8 cellular contexts compared by ENCODE assay signal in the genomic region with DNA sequence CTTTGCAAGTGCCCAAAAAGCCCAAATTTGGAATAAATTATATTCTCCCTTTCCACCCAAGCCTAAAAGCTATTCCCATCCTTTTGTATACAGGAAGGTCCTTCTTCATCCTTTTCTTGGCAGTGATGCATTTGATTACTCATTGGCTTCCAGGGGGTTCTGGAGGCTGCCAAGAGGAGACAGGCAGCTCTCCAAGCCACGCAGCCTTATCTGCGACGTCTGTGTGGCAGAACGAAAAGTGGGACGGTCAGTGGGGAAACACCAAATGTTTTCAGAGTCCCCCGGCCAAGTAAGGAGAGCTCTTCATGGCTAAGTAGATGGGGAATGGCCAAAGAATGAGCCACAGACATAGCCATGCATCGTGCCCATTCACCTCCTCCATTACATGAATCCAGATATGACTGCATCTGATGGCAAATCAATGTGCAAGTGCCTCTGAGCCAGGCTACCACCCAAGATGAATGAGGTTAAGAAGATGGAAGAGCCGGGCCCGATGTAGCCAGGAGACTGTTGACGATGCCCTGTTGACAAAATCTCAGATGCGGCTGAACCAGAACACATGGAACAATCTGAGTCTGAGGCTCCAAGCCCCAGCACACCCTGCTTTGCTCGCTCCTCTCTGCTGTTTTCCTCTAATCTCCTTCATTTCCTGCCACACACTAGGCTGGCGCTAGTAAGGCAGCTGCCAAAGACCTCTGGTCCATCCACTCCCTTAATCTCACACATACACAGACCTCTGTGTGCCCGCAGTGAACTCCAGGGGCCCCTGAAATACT. TPM values are rescaled to one million over a fixed set of nuclear protein-coding genes. Genes with fewer than 3 reads are reported as not detected.
A peak's percentile ranks its signal among the peaks of the same experiment; 100 is the strongest.
DNase-seq lines count a peak whose midpoint lies in the region; ATAC-seq and TF ChIP-seq lines count a peak whose summit lies in the region.

No MANE protein-coding gene starts in this region.

- H3K27ac ChIP-seq in esophagus muscularis mucosa (replicated peaks in 1 of 4), result peak overlapping the region; percentile 85 to 90 (median 88)
- H3K27ac ChIP-seq in trophoblast cell (ENCODE audit: low read depth, low read length), result no peak overlapping the region

- H3K36me3 ChIP-seq in BJ (ENCODE audit: control insufficient read depth, insufficient read depth, low read length) (peaks cover 7% of the 10 kb centered on the region), esophagus muscularis mucosa (peaks cover 0 to 18% (median 1%) of the 10 kb centered on the region in 4 donors), trophoblast cell (ENCODE audit: control insufficient read depth in 1 of 2, insufficient read depth in 2 of 2, low read length in 2 of 2) (peaks cover 47 to 73% of the 10 kb centered on the region in 2 experiments)

- no peak overlapping the region for H4K8ac ChIP-seq in trophoblast cell (ENCODE audit: low read depth, low read length)

- CTCF ChIA-PET in BJ (lab: Yijun Ruan, JAX), result interaction anchor here (0.8 to 1.4 kb wide), 5 partner anchors 10 to 198 kb away, joined by 3 to 5 read pairs (median 3); no protein-coding TSS in a partner anchor

- H3K4me1 ChIP-seq in esophagus muscularis mucosa, result peaks cover 59 to 97% (median 89%) of the 10 kb centered on the region in 4 donors
- peaks cover 3 to 9% of the 10 kb centered on the region in 2 experiments for H3K4me1 ChIP-seq in trophoblast cell (ENCODE audit: control insufficient read depth in 1 of 2, insufficient read depth in 2 of 2, low read length in 2 of 2)

- H3K23ac ChIP-seq in trophoblast cell (ENCODE audit: low read length), result no peak overlapping the region

- no peak overlapping the region for H4K91ac ChIP-seq in trophoblast cell (ENCODE audit: low read depth, low read length)

- H3K79me2 ChIP-seq in trophoblast cell (ENCODE audit: control insufficient read depth, insufficient read depth, low read length, poor library complexity), result peaks cover 4% of the 10 kb centered on the region

- DNase-seq in BJ (ENCODE audit: low read depth) (peak; percentile 70), esophagus muscularis mucosa (ENCODE audit: extremely low spot score) (no peak), trophoblast cell (no peak), GDM1 (lab: John Stamatoyannopoulos, UW) (no peak)

- TF ChIP-seq CTCF in BJ (IDR thresholded peaks at IDR 0.05; ENCODE audit: insufficient read depth, low read depth, low read length), result no peak
- no peak for TF ChIP-seq CTCF in esophagus muscularis mucosa (IDR thresholded peaks at IDR 0.05)

- no peak for TF ChIP-seq POLR2A in esophagus muscularis mucosa (IDR thresholded peaks at IDR 0.05; ENCODE audit: low read depth)

- POLR2A ChIA-PET in BJ (lab: Charles Lee), result interaction anchor here (0.5 kb wide), 1 partner anchor 328 kb away, joined by 3 read pairs; no protein-coding TSS in a partner anchor

- no peak overlapping the region for H2BK5ac ChIP-seq in trophoblast cell (ENCODE audit: low read depth, low read length, poor library complexity)

- H3K4me2 ChIP-seq in trophoblast cell (ENCODE audit: low read length), result no peak overlapping the region

- H3K79me1 ChIP-seq in trophoblast cell (ENCODE audit: low read length), result no peaks in the 10 kb centered on the region

- H3K9me3 ChIP-seq in esophagus muscularis mucosa, result no peaks in the 10 kb centered on the region
- no peaks in the 10 kb centered on the region for H3K9me3 ChIP-seq in trophoblast cell (ENCODE audit: insufficient read depth, low read depth, low read length)

- intact Hi-C loops in esophagus muscularis mucosa (cut with DNase I), result loop anchor here (5.0 to 10.0 kb wide), 2 partner anchors 46 to 181 kb away; a partner anchor contains a TSS

- no peak overlapping the region for H2AFZ ChIP-seq in trophoblast cell (ENCODE audit: insufficient read depth, low read length, poor library complexity)

- no peak overlapping the region for H3K14ac ChIP-seq in trophoblast cell (ENCODE audit: low read length)

- H3K9ac ChIP-seq in trophoblast cell (ENCODE audit: low read length), result no peak overlapping the region

- H3K27me3 ChIP-seq in BJ (ENCODE audit: control insufficient read depth, insufficient read depth, low read length) (no peaks in the 10 kb centered on the region), esophagus muscularis mucosa (no peaks in the 10 kb centered on the region), trophoblast cell (ENCODE audit: insufficient read depth, low read length) (no peaks in the 10 kb centered on the region)

- H2BK120ac ChIP-seq in trophoblast cell (ENCODE audit: insufficient read depth, low read length, poor library complexity), result no peak overlapping the region

- TF ChIP-seq EP300 in esophagus muscularis mucosa (IDR thresholded peaks at IDR 0.05), result peak; percentile 38

- 27% methylated on average over 14 of the region's 14 CpGs for WGBS in esophagus muscularis mucosa
- no CpG with 5 or more reads among the region's 14 CpGs for WGBS in trophoblast cell (ENCODE audit: extremely low coverage, insufficient coverage, insufficient read length)

- H2BK12ac ChIP-seq in trophoblast cell (ENCODE audit: low read length), result no peak overlapping the region

- no peak overlapping the region for H2AK5ac ChIP-seq in trophoblast cell (ENCODE audit: low read length)

- H3K4me3 ChIP-seq in BJ (ENCODE audit: low read depth, low read length) (no peak overlapping the region), esophagus muscularis mucosa (no peak overlapping the region), trophoblast cell (ENCODE audit: low read depth, low read length) (no peak overlapping the region)

- ATAC-seq in SK-N-SH treated with all-trans-retinoic acid at 6 μM for 48 hours, result peak; percentile 57
- no peak for ATAC-seq in HG03571 (IDR thresholded peaks at IDR 0.05; ENCODE audit: unreplicated experiment)
- no peak for ATAC-seq in HG02763 (IDR thresholded peaks at IDR 0.05; ENCODE audit: unreplicated experiment)
- ATAC-seq in HG03108 (IDR thresholded peaks at IDR 0.05; ENCODE audit: unreplicated experiment), result no peak

- no peak overlapping the region for H4K12ac ChIP-seq in trophoblast cell (ENCODE audit: low read depth, low read length)

- H3K4ac ChIP-seq in trophoblast cell (ENCODE audit: low read depth, low read length), result peak overlapping the region; percentile 24

- H3K18ac ChIP-seq in trophoblast cell (ENCODE audit: low read length), result peak overlapping the region; percentile 33

TF ChIP-seq in SK-N-SH treated with all-trans-retinoic acid at 6 μM for 48 hours, 23 proteins besides CTCF, POLR2A, EP300 and RAD21:
- TF ChIP-seq OSR1 (CRISPR knock-in tag; IDR thresholded peaks at IDR 0.05) (no peak), ISL1 (CRISPR knock-in tag; IDR thresholded peaks at IDR 0.05) (peak; percentile 14)

RNA-seq across cellular contexts. Expression of a gene that starts 12.0 kb away (rescaled TPM):
- 57.5 and 68.3 TPM in 2 replicates for polyA plus RNA-seq in BJ (2011; rRNA removed)
- 110 and 114 TPM in 2 replicates for polyA minus RNA-seq in BJ (2011; rRNA and poly(A)+ RNA removed)
- 10 to 100 TPM; 25.0 to 43.6 (median 28.1) TPM for total RNA-seq in esophagus muscularis mucosa
- polyA plus RNA-seq in trophoblast cell (2013), result 241 and 257 TPM in 2 replicates
